Comparison of ENCODE assay signal across 21 cellular contexts in the genomic region with DNA sequence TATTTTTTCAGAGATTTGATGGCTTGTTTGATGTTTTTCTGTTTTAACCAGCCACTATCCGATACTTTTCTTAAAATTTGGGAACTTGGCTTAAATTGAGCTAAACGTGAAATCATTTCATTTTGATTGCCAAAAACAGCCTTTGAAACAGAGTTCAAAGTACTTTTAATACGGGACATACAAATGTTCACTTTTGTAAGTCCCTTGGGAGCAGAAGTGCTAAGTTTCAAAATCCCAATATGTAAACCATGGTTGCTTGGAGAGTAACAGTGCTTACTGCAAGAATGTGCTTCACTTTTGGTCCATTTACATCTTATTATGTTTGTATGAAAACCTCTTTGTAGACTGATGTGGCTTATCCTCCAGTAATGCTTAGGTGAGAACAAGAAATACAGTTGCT. TPM values are rescaled to one million over a fixed set of nuclear protein-coding genes. Genes with fewer than 3 reads are reported as not detected.
DNase-seq lines count a peak whose midpoint lies in the region; ATAC-seq and TF ChIP-seq lines count a peak whose summit lies in the region.
"Had no signal": no experiment of that assay in that cellular context is flagged by ENCODE, and none has a peak within 500 bp of the region (broad histone marks: within the 10 kb centered on the region; RNA-seq: fewer than 3 reads in every experiment).

No MANE protein-coding gene starts in this region.

- CTCF ChIA-PET in Calu3 (lab: Charles Lee), result no interaction called here

- no peaks in the 10 kb centered on the region for H3K27me3 Mint-ChIP-seq in Calu3 (ENCODE audit: unreplicated experiment)
- H3K27me3 Mint-ChIP-seq: CD4-positive, alpha-beta memory T cell had no signal

- no peaks in the 10 kb centered on the region for H3K36me3 Mint-ChIP-seq in Calu3 (ENCODE audit: insufficient read depth, unreplicated experiment)

- no peaks in the 10 kb centered on the region for H3K9me3 ChIP-seq in SK-N-MC (ENCODE audit: low read depth, low read length)
- H3K9me3 ChIP-seq: BLaER1, Caco-2, SK-N-SH had no signal

- DNase-seq in HL-60 (ENCODE audit: low read depth in 1 of 2, low spot score in 1 of 2) (no peak), SK-N-MC (ENCODE audit: low read depth, low spot score) (peak; percentile 52), fibroblast of gingiva (ENCODE audit: low read depth) (peak; percentile 79), midbrain (lab: John Stamatoyannopoulos, UW) (peak; percentile 20), Calu3 (no peak), NCI-H1092 (lab: John Stamatoyannopoulos, UW) (no peak)
- DNase-seq: Caco-2; CD4-positive, alpha-beta memory T cell; DMS153; IMR-90; NCI-H1417 treated with DMSO at 0.1 percent for 48 hours; NCI-H187; NCI-H446 treated with DMSO at 0.1 percent for 48 hours; NCI-H526 treated with DMSO at 0.1 percent for 48 hours; RPMI8226; SHP77 treated with DMSO at 0.1 percent for 48 hours; SK-N-SH had no signal

- H3K27me3 ChIP-seq in HL-60 (ENCODE audit: insufficient read depth, poor library complexity, severe bottlenecking), result no peaks in the 10 kb centered on the region
- H3K27me3 ChIP-seq: BLaER1 had no signal

- H3K36me3 ChIP-seq in SK-N-MC (ENCODE audit: insufficient read depth, low read length), result peaks cover 44% of the 10 kb centered on the region

- no peaks in the 10 kb centered on the region for H3K4me1 Mint-ChIP-seq in Calu3 (ENCODE audit: low read depth, unreplicated experiment)

- ATAC-seq in HG02678 (IDR thresholded peaks at IDR 0.05; ENCODE audit: unreplicated experiment) (no peak), HG03108 (IDR thresholded peaks at IDR 0.05; ENCODE audit: unreplicated experiment) (no peak)

- TF ChIP-seq CTCF in HL-60 (IDR thresholded peaks at IDR 0.05; ENCODE audit: insufficient read depth, low read length) (no peak), Calu3 (IDR thresholded peaks at IDR 0.05; ENCODE audit: unreplicated experiment) (no peak)

- 0 out of 2 replicates have a peak overlapping the region, but pooled peaks have one; percentile 8 for H3K27ac ChIP-seq in HL-60 (replicated peaks)
- peak overlapping the region; percentile 77 for H3K27ac ChIP-seq in SK-N-MC
- H3K27ac ChIP-seq: BLaER1, KMS-11 had no signal

- no peak overlapping the region for H3K27ac Mint-ChIP-seq in Calu3 (ENCODE audit: unreplicated experiment)
- H3K27ac Mint-ChIP-seq: CD4-positive, alpha-beta memory T cell had no signal

- H3K9ac ChIP-seq in SK-N-MC (ENCODE audit: insufficient read length), result no peak overlapping the region
- H3K9ac ChIP-seq: BLaER1, KMS-11, SK-N-SH had no signal

- intact Hi-C loops in Calu3 (cut with micrococcal nuclease; ENCODE audit: unreplicated experiment), result no loop called here

- no TSS peak for BruUV-seq in Calu3 (replicated peaks; lab: Mats Ljungman, UMichigan)

- H3K9me3 Mint-ChIP-seq in Calu3 (ENCODE audit: low read depth, unreplicated experiment), result no peaks in the 10 kb centered on the region

- H3K4me3 ChIP-seq in HL-60 (replicated peaks; ENCODE audit: insufficient read depth, low read length) (no peak overlapping the region), SK-N-MC (peak overlapping the region; percentile 15; the same call in 1 of the 2 replicates)
- H3K4me3 ChIP-seq: BLaER1 had no signal

- no peak overlapping the region for H3K4me3 Mint-ChIP-seq in Calu3 (ENCODE audit: low read depth, unreplicated experiment)
- H3K4me3 Mint-ChIP-seq: CD4-positive, alpha-beta memory T cell had no signal

RNA-seq across cellular contexts. Expression of gene PNPLA8, which starts 10.9 kb away (rescaled TPM):
- 6.9 and 8.3 TPM in 2 replicates for total RNA-seq in Calu3 (2022)

RNA-seq across cellular contexts. Expression of gene THAP5, which starts 54.5 kb away (rescaled TPM):
- total RNA-seq in Calu3 (2022), result 15.8 and 18.3 TPM in 2 replicates

RNA-seq across cellular contexts. Expression of gene DNAJB9, which starts 54.7 kb away (rescaled TPM):
- 13.3 TPM in 2 replicates for total RNA-seq in Calu3 (2022)

RNA-seq across cellular contexts. Expression of gene NRCAM, which starts 58.8 kb away (rescaled TPM):
- 11.1 and 15.0 TPM in 2 replicates for total RNA-seq in Calu3 (2022)

Comparison
In these comparisons a context has a peak if more than half of its experiments do, and no peak if none do; other contexts are left out.
1. DNase-seq: peak in SK-N-MC (single experiment), fibroblast of gingiva (single experiment) and midbrain (single experiment); none in HL-60 (0 of 2), Calu3 (single experiment) and NCI-H1092 (single experiment).